In genomic region chr3:173395073-173395411, GRCh38 we compare ENCODE assay signal across 8 cellular contexts. TPM values are rescaled to one million over a fixed set of nuclear protein-coding genes. Genes with fewer than 3 reads are reported as not detected.
DNase-seq lines count a peak whose midpoint lies in the region; ATAC-seq, FAIRE-seq and TF ChIP-seq lines count a peak whose summit lies in the region.

No MANE protein-coding gene starts in this region.

- ATAC-seq in GM18861 (IDR thresholded peaks at IDR 0.05; ENCODE audit: unreplicated experiment) (peak; percentile 32), HG03095 (IDR thresholded peaks at IDR 0.05; ENCODE audit: unreplicated experiment) (peak; percentile 31)

- H3K27ac ChIP-seq in SJCRH30: peak overlapping the region; percentile 87

- no peaks in the 10 kb centered on the region for H3K36me3 Mint-ChIP-seq in osteocyte (ENCODE audit: unreplicated experiment)

- no peaks in the 10 kb centered on the region for H3K4me1 ChIP-seq in SJCRH30

- H3K36me3 ChIP-seq in SJCRH30: no peaks in the 10 kb centered on the region

- FAIRE-seq in GM12892 (lab: Jason Lieb, UNC): no peak

- H3K4me3 ChIP-seq in SJCRH30: peak overlapping the region; percentile 78
- H3K4me3 ChIP-seq in fibroblast of pulmonary artery (replicated peaks; ENCODE audit: low read depth, low read length): peak overlapping the region; percentile 65

- peaks cover 36% of the 10 kb centered on the region for H3K4me1 Mint-ChIP-seq in osteocyte (ENCODE audit: unreplicated experiment)

- H3K9me3 ChIP-seq in SJCRH30 (replicated peaks): no peaks in the 10 kb centered on the region

- H3K9me3 Mint-ChIP-seq in osteocyte (ENCODE audit: unreplicated experiment): no peaks in the 10 kb centered on the region

- no peaks in the 10 kb centered on the region for H3K27me3 Mint-ChIP-seq in osteocyte (ENCODE audit: unreplicated experiment)

- peak overlapping the region; percentile 82 for H3K27ac Mint-ChIP-seq in osteocyte (ENCODE audit: unreplicated experiment)

- TF ChIP-seq CTCF in fibroblast of pulmonary artery (IDR thresholded peaks at IDR 0.05; ENCODE audit: low read length, missing control alignments) (no peak), osteocyte (IDR thresholded peaks at IDR 0.05) (no peak)

- DNase-seq in ACHN (peak; percentile 85), SJCRH30 (no peak), fibroblast of pulmonary artery (ENCODE audit: low read depth) (no peak), osteocyte (ENCODE audit: extremely low spot score, unreplicated experiment) (no peak), GM12892 (ENCODE audit: insufficient read length) (no peak), cortex of kidney (lab: John Stamatoyannopoulos, UW) (no peak)

- no peak for TF ChIP-seq POLR2A in GM12892 (IDR thresholded peaks at IDR 0.05; ENCODE audit: low read depth, low read length)

- H3K27me3 ChIP-seq in SJCRH30: no peaks in the 10 kb centered on the region

- H3K4me3 Mint-ChIP-seq in osteocyte (ENCODE audit: unreplicated experiment): peak overlapping the region; percentile 92

- in situ Hi-C loops in ACHN (cut with HindIII; ENCODE audit: low pct_ligation_motif_present, low pct_unique_long_range_greater_than_20kb, low sequenced_read_pairs): no loop called here

RNA-seq across cellular contexts. Expression of gene NLGN1, which starts 2.5 kb away (rescaled TPM):
- 15.6 and 20.7 TPM in 2 replicates for total RNA-seq in SJCRH30 (2014; rRNA removed; shearing (Covaris generic))
- 3.9 and 4.0 TPM in 2 replicates for total RNA-seq in osteocyte
- polyA plus RNA-seq in GM12892 (2012; ENCODE audit: missing spikeins): not detected
